Comparison of ENCODE assay signal across 8 cellular contexts in the genomic region with DNA sequence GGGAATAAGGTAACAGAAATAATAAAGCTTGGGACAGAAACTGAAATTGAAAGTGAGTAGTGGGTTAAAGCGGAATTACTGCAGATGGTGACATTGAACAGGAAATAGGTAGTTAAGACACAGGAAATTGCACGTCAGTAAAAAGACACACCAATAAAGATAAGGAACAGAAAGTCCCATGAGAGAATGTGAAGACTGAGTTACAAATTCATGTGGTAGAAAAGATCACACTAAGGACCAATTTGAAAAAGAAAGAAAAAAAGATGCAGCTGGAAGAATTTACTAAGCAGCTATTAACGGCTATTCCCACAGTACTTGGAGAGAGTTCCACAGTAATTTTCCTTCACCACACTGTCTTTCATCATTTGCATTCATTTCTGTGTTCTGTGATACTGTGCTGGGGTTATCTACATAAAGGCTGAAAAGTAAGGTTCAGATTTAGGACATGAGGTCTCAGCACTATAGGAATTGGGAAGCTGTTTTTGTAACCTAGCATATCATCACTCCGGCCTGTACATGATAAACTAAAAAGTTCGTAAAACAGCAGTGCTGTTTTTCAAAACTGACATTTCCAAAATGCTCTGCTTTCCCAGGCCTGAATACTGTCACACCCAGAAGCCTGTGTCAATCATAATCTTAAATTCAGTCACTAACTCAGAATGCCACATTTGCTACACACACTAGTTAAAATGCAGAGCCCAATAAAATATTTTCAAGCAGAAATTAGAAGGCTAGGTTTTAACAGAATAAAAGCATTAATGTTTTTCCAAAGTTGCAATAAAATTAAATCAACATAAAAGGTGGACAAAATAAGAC. TPM values are rescaled to one million over a fixed set of nuclear protein-coding genes. Genes with fewer than 3 reads are reported as not detected.
DNase-seq lines count a peak whose midpoint lies in the region; ATAC-seq, FAIRE-seq and TF ChIP-seq lines count a peak whose summit lies in the region.

No MANE protein-coding gene starts in this region.

- H3K27ac Mint-ChIP-seq in natural killer cell treated with Interleukin-12 subunit alpha and Interleukin-12 subunit beta and Interleukin-15 and Interleukin-18, amount 100 ng/mL, for 72 hours = peak overlapping the region; percentile 88 to 92

- H3K4me1 ChIP-seq in colonic mucosa = no peaks in the 10 kb centered on the region

- H3K9me3 ChIP-seq in colonic mucosa = no peaks in the 10 kb centered on the region
- peaks cover 10% of the 10 kb centered on the region for H3K9me3 ChIP-seq in MG63

- peak overlapping the region; percentile 67 for H3K27ac ChIP-seq in colonic mucosa

- H3K9ac ChIP-seq in colonic mucosa (ENCODE audit: low read depth in 2 of 2, low read length in 2 of 2) = no peak overlapping the region

- no peak for TF ChIP-seq CTCF in colonic mucosa (IDR thresholded peaks at IDR 0.05)

- H3K4me3 ChIP-seq in colonic mucosa (peak overlapping the region; percentile 13), MG63 (no peak overlapping the region)

- H3K9me3 Mint-ChIP-seq in natural killer cell treated with Interleukin-12 subunit alpha and Interleukin-12 subunit beta and Interleukin-15 and Interleukin-18, amount 100 ng/mL, for 72 hours = no peaks in the 10 kb centered on the region

- no peak for DNase-seq in H54 (ENCODE audit: insufficient read length, low spot score)
- peak; percentile 60 for DNase-seq in LoVo (ENCODE audit: low spot score)
- DNase-seq in colonic mucosa = no peak
- DNase-seq in natural killer cell treated with Interleukin-12 subunit alpha and Interleukin-12 subunit beta and Interleukin-15 and Interleukin-18, amount 100 ng/mL, for 72 hours (ENCODE audit: low spot score) = no peak
- DNase-seq in MG63 = no peak
- no peak for DNase-seq in NCI-H1048 (lab: John Stamatoyannopoulos, UW)
- DNase-seq in DMS 273 treated with DMSO at 0.1 percent for 48 hours (lab: John Stamatoyannopoulos, UW) = no peak

- H3K4me1 Mint-ChIP-seq in natural killer cell treated with Interleukin-12 subunit alpha and Interleukin-12 subunit beta and Interleukin-15 and Interleukin-18, amount 100 ng/mL, for 72 hours (ENCODE audit: low read depth in 2 of 2) = peaks cover 10 to 17% of the 10 kb centered on the region in 2 donors

- intact Hi-C loops in colonic mucosa (cut with DNase I) = no loop called here

- no peaks in the 10 kb centered on the region for H3K36me3 ChIP-seq in colonic mucosa
- H3K36me3 ChIP-seq in MG63 = peaks cover 24% of the 10 kb centered on the region

- H3K27me3 ChIP-seq in colonic mucosa (no peaks in the 10 kb centered on the region), MG63 (no peaks in the 10 kb centered on the region)

- no peaks in the 10 kb centered on the region for H3K27me3 Mint-ChIP-seq in natural killer cell treated with Interleukin-12 subunit alpha and Interleukin-12 subunit beta and Interleukin-15 and Interleukin-18, amount 100 ng/mL, for 72 hours

- FAIRE-seq in H54 (lab: Jason Lieb, UNC) = peak; percentile 97

- peaks cover 17% of the 10 kb centered on the region for H3K36me3 Mint-ChIP-seq in natural killer cell treated with Interleukin-12 subunit alpha and Interleukin-12 subunit beta and Interleukin-15 and Interleukin-18, amount 100 ng/mL, for 72 hours

- TF ChIP-seq POLR2A in H54 (IDR thresholded peaks at IDR 0.05; ENCODE audit: low read depth, low read length) = no peak

- peak; percentile 88 for ATAC-seq in GM18508 (IDR thresholded peaks at IDR 0.05; ENCODE audit: insufficient read depth, unreplicated experiment)
- ATAC-seq in natural killer cell treated with Interleukin-12 subunit alpha and Interleukin-12 subunit beta and Interleukin-15 and Interleukin-18, amount 100 ng/mL, for 72 hours = peak; percentile 94 to 96

- H3K4me3 Mint-ChIP-seq in natural killer cell treated with Interleukin-12 subunit alpha and Interleukin-12 subunit beta and Interleukin-15 and Interleukin-18, amount 100 ng/mL, for 72 hours = peak overlapping the region; percentile 81

RNA-seq across cellular contexts. Expression of a gene that starts 42.9 kb away (rescaled TPM):
- 10 to 100 TPM; 11.8 to 14.4 TPM for total RNA-seq in colonic mucosa
- 10 to 100 TPM; 17.6 to 25.4 TPM for total RNA-seq in natural killer cell treated with Interleukin-12 subunit alpha and Interleukin-12 subunit beta and Interleukin-15 and Interleukin-18, amount 100 ng/mL, for 72 hours
- total RNA-seq in MG63 (2014; rRNA removed; shearing (Covaris generic); ENCODE audit: low replicate concordance) = 5.8 and 30.5 TPM in 2 replicates
